Comparison of ENCODE assay signal across 2 cellular contexts in the genomic region with DNA sequence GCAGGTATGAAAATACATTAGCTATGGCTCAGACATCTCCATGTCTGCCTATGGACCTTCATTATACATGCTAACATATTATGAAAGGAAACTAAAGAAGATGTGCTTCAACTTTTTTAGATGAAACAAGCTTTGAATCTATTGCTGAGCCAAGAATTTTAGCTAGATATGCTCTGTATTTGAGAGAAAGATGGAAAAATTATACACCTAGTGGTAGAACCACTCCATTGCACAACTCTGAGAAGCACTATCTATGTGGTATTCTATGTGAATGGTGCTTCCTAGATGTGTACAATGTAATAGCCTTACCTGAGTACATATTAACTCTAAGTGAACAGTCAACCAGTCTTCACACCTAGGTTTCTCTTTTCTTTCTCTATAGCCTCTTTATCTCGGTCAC.
TF ChIP-seq lines count a peak whose summit lies in the region.

No MANE protein-coding gene starts in this region.

TF ChIP-seq in SK-N-SH, 30 proteins besides CTCF, POLR2A, EP300 and RAD21 (continued from another document):
- TF ChIP-seq, protein P1, sequence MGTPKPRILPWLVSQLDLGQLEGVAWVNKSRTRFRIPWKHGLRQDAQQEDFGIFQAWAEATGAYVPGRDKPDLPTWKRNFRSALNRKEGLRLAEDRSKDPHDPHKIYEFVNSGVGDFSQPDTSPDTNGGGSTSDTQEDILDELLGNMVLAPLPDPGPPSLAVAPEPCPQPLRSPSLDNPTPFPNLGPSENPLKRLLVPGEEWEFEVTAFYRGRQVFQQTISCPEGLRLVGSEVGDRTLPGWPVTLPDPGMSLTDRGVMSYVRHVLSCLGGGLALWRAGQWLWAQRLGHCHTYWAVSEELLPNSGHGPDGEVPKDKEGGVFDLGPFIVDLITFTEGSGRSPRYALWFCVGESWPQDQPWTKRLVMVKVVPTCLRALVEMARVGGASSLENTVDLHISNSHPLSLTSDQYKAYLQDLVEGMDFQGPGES (IDR thresholded peaks at IDR 0.05; ENCODE audit: low read depth, low read length), result no peak
- TF ChIP-seq, protein P2, sequence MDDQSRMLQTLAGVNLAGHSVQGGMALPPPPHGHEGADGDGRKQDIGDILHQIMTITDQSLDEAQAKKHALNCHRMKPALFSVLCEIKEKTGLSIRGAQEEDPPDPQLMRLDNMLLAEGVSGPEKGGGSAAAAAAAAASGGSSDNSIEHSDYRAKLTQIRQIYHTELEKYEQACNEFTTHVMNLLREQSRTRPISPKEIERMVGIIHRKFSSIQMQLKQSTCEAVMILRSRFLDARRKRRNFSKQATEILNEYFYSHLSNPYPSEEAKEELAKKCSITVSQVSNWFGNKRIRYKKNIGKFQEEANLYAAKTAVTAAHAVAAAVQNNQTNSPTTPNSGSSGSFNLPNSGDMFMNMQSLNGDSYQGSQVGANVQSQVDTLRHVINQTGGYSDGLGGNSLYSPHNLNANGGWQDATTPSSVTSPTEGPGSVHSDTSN (IDR thresholded peaks at IDR 0.05), result no peak
- TF ChIP-seq, protein P3, sequence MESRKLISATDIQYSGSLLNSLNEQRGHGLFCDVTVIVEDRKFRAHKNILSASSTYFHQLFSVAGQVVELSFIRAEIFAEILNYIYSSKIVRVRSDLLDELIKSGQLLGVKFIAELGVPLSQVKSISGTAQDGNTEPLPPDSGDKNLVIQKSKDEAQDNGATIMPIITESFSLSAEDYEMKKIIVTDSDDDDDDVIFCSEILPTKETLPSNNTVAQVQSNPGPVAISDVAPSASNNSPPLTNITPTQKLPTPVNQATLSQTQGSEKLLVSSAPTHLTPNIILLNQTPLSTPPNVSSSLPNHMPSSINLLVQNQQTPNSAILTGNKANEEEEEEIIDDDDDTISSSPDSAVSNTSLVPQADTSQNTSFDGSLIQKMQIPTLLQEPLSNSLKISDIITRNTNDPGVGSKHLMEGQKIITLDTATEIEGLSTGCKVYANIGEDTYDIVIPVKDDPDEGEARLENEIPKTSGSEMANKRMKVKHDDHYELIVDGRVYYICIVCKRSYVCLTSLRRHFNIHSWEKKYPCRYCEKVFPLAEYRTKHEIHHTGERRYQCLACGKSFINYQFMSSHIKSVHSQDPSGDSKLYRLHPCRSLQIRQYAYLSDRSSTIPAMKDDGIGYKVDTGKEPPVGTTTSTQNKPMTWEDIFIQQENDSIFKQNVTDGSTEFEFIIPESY (IDR thresholded peaks at IDR 0.05; ENCODE audit: borderline replicate concordance, low read depth), result no peak
- TF ChIP-seq RFX5 (IDR thresholded peaks at IDR 0.05; ENCODE audit: low read length), result no peak
- TF ChIP-seq RCOR1 (IDR thresholded peaks at IDR 0.05; ENCODE audit: low read length), result no peak
- no peak for TF ChIP-seq TAF1 (IDR thresholded peaks at IDR 0.05; ENCODE audit: borderline replicate concordance, low read depth, low read length)
- no peak for TF ChIP-seq NFIC (IDR thresholded peaks at IDR 0.05; ENCODE audit: borderline replicate concordance)
- TF ChIP-seq SMC3 (IDR thresholded peaks at IDR 0.05; ENCODE audit: low read depth, low read length), result no peak
- no peak for TF ChIP-seq ELF1 (IDR thresholded peaks at IDR 0.05)

TF ChIP-seq in SK-N-SH treated with all-trans-retinoic acid at 6 μM for 48 hours, 23 proteins besides CTCF, POLR2A, EP300 and RAD21 (continued from another document):
- TF ChIP-seq, protein P4, sequence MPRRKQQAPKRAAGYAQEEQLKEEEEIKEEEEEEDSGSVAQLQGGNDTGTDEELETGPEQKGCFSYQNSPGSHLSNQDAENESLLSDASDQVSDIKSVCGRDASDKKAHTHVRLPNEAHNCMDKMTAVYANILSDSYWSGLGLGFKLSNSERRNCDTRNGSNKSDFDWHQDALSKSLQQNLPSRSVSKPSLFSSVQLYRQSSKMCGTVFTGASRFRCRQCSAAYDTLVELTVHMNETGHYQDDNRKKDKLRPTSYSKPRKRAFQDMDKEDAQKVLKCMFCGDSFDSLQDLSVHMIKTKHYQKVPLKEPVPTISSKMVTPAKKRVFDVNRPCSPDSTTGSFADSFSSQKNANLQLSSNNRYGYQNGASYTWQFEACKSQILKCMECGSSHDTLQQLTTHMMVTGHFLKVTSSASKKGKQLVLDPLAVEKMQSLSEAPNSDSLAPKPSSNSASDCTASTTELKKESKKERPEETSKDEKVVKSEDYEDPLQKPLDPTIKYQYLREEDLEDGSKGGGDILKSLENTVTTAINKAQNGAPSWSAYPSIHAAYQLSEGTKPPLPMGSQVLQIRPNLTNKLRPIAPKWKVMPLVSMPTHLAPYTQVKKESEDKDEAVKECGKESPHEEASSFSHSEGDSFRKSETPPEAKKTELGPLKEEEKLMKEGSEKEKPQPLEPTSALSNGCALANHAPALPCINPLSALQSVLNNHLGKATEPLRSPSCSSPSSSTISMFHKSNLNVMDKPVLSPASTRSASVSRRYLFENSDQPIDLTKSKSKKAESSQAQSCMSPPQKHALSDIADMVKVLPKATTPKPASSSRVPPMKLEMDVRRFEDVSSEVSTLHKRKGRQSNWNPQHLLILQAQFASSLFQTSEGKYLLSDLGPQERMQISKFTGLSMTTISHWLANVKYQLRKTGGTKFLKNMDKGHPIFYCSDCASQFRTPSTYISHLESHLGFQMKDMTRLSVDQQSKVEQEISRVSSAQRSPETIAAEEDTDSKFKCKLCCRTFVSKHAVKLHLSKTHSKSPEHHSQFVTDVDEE (CRISPR knock-in tag; IDR thresholded peaks at IDR 0.05), result no peak
- TF ChIP-seq, protein P5, sequence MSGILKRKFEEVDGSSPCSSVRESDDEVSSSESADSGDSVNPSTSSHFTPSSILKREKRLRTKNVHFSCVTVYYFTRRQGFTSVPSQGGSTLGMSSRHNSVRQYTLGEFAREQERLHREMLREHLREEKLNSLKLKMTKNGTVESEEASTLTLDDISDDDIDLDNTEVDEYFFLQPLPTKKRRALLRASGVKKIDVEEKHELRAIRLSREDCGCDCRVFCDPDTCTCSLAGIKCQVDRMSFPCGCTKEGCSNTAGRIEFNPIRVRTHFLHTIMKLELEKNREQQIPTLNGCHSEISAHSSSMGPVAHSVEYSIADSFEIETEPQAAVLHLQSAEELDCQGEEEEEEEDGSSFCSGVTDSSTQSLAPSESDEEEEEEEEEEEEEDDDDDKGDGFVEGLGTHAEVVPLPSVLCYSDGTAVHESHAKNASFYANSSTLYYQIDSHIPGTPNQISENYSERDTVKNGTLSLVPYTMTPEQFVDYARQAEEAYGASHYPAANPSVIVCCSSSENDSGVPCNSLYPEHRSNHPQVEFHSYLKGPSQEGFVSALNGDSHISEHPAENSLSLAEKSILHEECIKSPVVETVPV (CRISPR knock-in tag; IDR thresholded peaks at IDR 0.05), result no peak
- TF ChIP-seq, protein P6, sequence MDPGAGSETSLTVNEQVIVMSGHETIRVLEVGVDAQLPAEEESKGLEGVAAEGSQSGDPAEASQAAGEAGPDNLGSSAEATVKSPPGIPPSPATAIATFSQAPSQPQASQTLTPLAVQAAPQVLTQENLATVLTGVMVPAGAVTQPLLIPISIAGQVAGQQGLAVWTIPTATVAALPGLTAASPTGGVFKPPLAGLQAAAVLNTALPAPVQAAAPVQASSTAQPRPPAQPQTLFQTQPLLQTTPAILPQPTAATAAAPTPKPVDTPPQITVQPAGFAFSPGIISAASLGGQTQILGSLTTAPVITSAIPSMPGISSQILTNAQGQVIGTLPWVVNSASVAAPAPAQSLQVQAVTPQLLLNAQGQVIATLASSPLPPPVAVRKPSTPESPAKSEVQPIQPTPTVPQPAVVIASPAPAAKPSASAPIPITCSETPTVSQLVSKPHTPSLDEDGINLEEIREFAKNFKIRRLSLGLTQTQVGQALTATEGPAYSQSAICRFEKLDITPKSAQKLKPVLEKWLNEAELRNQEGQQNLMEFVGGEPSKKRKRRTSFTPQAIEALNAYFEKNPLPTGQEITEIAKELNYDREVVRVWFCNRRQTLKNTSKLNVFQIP (CRISPR knock-in tag; IDR thresholded peaks at IDR 0.05; ENCODE audit: borderline replicate concordance, low read depth), result no peak
- no peak for TF ChIP-seq CSDC2 (CRISPR knock-in tag; IDR thresholded peaks at IDR 0.05)
- TF ChIP-seq OSR1 (CRISPR knock-in tag; IDR thresholded peaks at IDR 0.05), result no peak
